In genomic region chr1:19083081-19083480, GRCh38 we compare ENCODE assay signal across 14 cellular contexts.
A peak's percentile ranks its signal among the peaks of the same experiment; 100 is the strongest.
DNase-seq lines count a peak whose midpoint lies in the region; ATAC-seq and TF ChIP-seq lines count a peak whose summit lies in the region.
"Had no signal": no experiment of that assay in that cellular context is flagged by ENCODE, and none has a peak within 500 bp of the region (broad histone marks: within the 10 kb centered on the region; RNA-seq: fewer than 3 reads in every experiment).

No MANE protein-coding gene starts in this region.

- no peak overlapping the region for H3K4me3 ChIP-seq in spleen
- H3K4me3 ChIP-seq: esophagus muscularis mucosa had no signal

- DNase-seq in activated T-cell treated with anti-CD3 and anti-CD28 coated beads, Interleukin-2, amount 50 U/mL, for 24 hours, result no peak
- no peak for DNase-seq in activated T-cell treated with anti-CD3 and anti-CD28 coated beads, Interleukin-2, amount 50 U/mL, for 1 hour
- no peak for DNase-seq in activated naive CD8-positive, alpha-beta T cell treated with anti-CD3 and anti-CD28 coated beads, Interleukin-2, amount 10 ng/mL, durations not matched to agents 7 days and 5 days
- DNase-seq in iris pigment epithelial cell (ENCODE audit: low read depth) (peak; percentile 39), spleen (no peak), GM19240 (ENCODE audit: insufficient read length, low spot score) (no peak)
- DNase-seq: NCI-H1417 treated with DMSO at 0.1 percent for 48 hours, NCI-H526 treated with DMSO at 0.1 percent for 48 hours, small intestine had no signal

- no peaks in the 10 kb centered on the region for H3K9me3 Mint-ChIP-seq in activated T-cell treated with anti-CD3 and anti-CD28 coated beads, Interleukin-2, amount 50 U/mL, for 24 hours
- no peaks in the 10 kb centered on the region for H3K9me3 Mint-ChIP-seq in activated naive CD8-positive, alpha-beta T cell treated with anti-CD3 and anti-CD28 coated beads, Interleukin-2, amount 10 ng/mL, durations not matched to agents 7 days and 5 days
- H3K9me3 Mint-ChIP-seq: naive thymus-derived CD8-positive, alpha-beta T cell; type B pancreatic cell had no signal

- H3K27ac Mint-ChIP-seq in activated T-cell treated with anti-CD3 and anti-CD28 coated beads, Interleukin-2, amount 50 U/mL, for 24 hours, result peak overlapping the region; percentile 35
- peak overlapping the region; percentile 50 for H3K27ac Mint-ChIP-seq in activated naive CD8-positive, alpha-beta T cell treated with anti-CD3 and anti-CD28 coated beads, Interleukin-2, amount 10 ng/mL, durations not matched to agents 7 days and 5 days

- H3K27ac ChIP-seq in spleen, result peak overlapping the region in 7 of 8 donors; percentile 28 to 86 (median 82)
- H3K27ac ChIP-seq: esophagus muscularis mucosa had no signal

- intact Hi-C loops in spleen (cut with DNase I; ENCODE audit: low total_unique reads), result no loop called here

- H3K4me3 Mint-ChIP-seq in activated T-cell treated with anti-CD3 and anti-CD28 coated beads, Interleukin-2, amount 50 U/mL, for 24 hours, result no peak overlapping the region
- no peak overlapping the region for H3K4me3 Mint-ChIP-seq in activated naive CD8-positive, alpha-beta T cell treated with anti-CD3 and anti-CD28 coated beads, Interleukin-2, amount 10 ng/mL, durations not matched to agents 7 days and 5 days
- H3K4me3 Mint-ChIP-seq: type B pancreatic cell had no signal

- TF ChIP-seq CTCF in spleen (IDR thresholded peaks at IDR 0.05 in 8 of 11, conservative IDR thresholded peaks at IDR 0.05 in 3 of 11), result no peak

- peaks cover 0 to 69% (median 30%) of the 10 kb centered on the region in 6 donors for H3K4me1 ChIP-seq in spleen

- H3K27me3 Mint-ChIP-seq in activated T-cell treated with anti-CD3 and anti-CD28 coated beads, Interleukin-2, amount 50 U/mL, for 24 hours, result no peaks in the 10 kb centered on the region
- no peaks in the 10 kb centered on the region for H3K27me3 Mint-ChIP-seq in activated naive CD8-positive, alpha-beta T cell treated with anti-CD3 and anti-CD28 coated beads, Interleukin-2, amount 10 ng/mL, durations not matched to agents 7 days and 5 days
- H3K27me3 Mint-ChIP-seq: naive thymus-derived CD8-positive, alpha-beta T cell; type B pancreatic cell had no signal

- H3K36me3 ChIP-seq in spleen, result peaks cover 0 to 100% (median 97%) of the 10 kb centered on the region in 6 donors

- 57 to 73% (median 62%) methylated on average over 7 of the region's 7 CpGs for WGBS in spleen, 5 donors

- peaks cover 8% of the 10 kb centered on the region for H3K4me1 Mint-ChIP-seq in activated T-cell treated with anti-CD3 and anti-CD28 coated beads, Interleukin-2, amount 50 U/mL, for 24 hours (ENCODE audit: low read depth)
- peaks cover 11% of the 10 kb centered on the region for H3K4me1 Mint-ChIP-seq in activated naive CD8-positive, alpha-beta T cell treated with anti-CD3 and anti-CD28 coated beads, Interleukin-2, amount 10 ng/mL, durations not matched to agents 7 days and 5 days

- peaks cover 97% of the 10 kb centered on the region for H3K36me3 Mint-ChIP-seq in activated T-cell treated with anti-CD3 and anti-CD28 coated beads, Interleukin-2, amount 50 U/mL, for 24 hours (ENCODE audit: low read depth)
- peaks cover 33% of the 10 kb centered on the region for H3K36me3 Mint-ChIP-seq in activated naive CD8-positive, alpha-beta T cell treated with anti-CD3 and anti-CD28 coated beads, Interleukin-2, amount 10 ng/mL, durations not matched to agents 7 days and 5 days

- no peak for ATAC-seq in activated naive CD8-positive, alpha-beta T cell treated with anti-CD3 and anti-CD28 coated beads, Interleukin-2, amount 10 ng/mL, durations not matched to agents 7 days and 5 days (ENCODE audit: low read depth)
- no peak for ATAC-seq in HG03457 (IDR thresholded peaks at IDR 0.05; ENCODE audit: unreplicated experiment)
- ATAC-seq in GM21825 (IDR thresholded peaks at IDR 0.05; ENCODE audit: unreplicated experiment), result no peak
- ATAC-seq: naive thymus-derived CD8-positive, alpha-beta T cell had no signal

- H3K9me3 ChIP-seq in spleen, result no peaks in the 10 kb centered on the region
- H3K9me3 ChIP-seq: esophagus muscularis mucosa had no signal

- POLR2A ChIA-PET in activated naive CD8-positive, alpha-beta T cell treated with anti-CD3 and anti-CD28 coated beads, Interleukin-2, amount 10 ng/mL, durations not matched to agents 7 days and 5 days (lab: Charles Lee), result no interaction called here

- H3K27me3 ChIP-seq in spleen (replicated peaks in 1 of 7), result no peaks in the 10 kb centered on the region
- H3K27me3 ChIP-seq: esophagus muscularis mucosa had no signal

- no peak for TF ChIP-seq POLR2A in spleen (IDR thresholded peaks at IDR 0.05)
